In genomic region chr4:26032572-26033320, GRCh38 we compare ENCODE assay signal across 9 cellular contexts.
A peak's percentile ranks its signal among the peaks of the same experiment; 100 is the strongest.
DNase-seq lines count a peak whose midpoint lies in the region; ATAC-seq and TF ChIP-seq lines count a peak whose summit lies in the region.
"Had no signal": no experiment of that assay in that cellular context is flagged by ENCODE, and none has a peak within 500 bp of the region (broad histone marks: within the 10 kb centered on the region; RNA-seq: fewer than 3 reads in every experiment).

No MANE protein-coding gene starts in this region.

- no peak overlapping the region for H3K14ac ChIP-seq in mesenchymal stem cell (ENCODE audit: low read length in 2 of 2)

- no peak overlapping the region for H3K18ac ChIP-seq in mesenchymal stem cell (ENCODE audit: low read depth in 1 of 2, low read length in 2 of 2)

- H3K9ac ChIP-seq in mesenchymal stem cell (ENCODE audit: low read length) = peak overlapping the region; percentile 75

- no peak overlapping the region for H4K91ac ChIP-seq in mesenchymal stem cell (ENCODE audit: low read length)

- H4K8ac ChIP-seq in mesenchymal stem cell (ENCODE audit: low read length) = no peak overlapping the region

- no peak overlapping the region for H3K23ac ChIP-seq in mesenchymal stem cell (ENCODE audit: low read length in 2 of 2)

- no peak for TF ChIP-seq CTCF in brain microvascular endothelial cell (IDR thresholded peaks at IDR 0.05; ENCODE audit: low read depth, low read length, missing control alignments)

- H3K4me2 ChIP-seq in mesenchymal stem cell (ENCODE audit: low read length, poor library complexity, severe bottlenecking) = no peak overlapping the region

- H3K27ac ChIP-seq in ACC112 (ENCODE audit: low read depth, low read length) = peak overlapping the region; percentile 80
- H3K27ac ChIP-seq in brain microvascular endothelial cell = peak overlapping the region; percentile 62
- peak overlapping the region; percentile 75 for H3K27ac ChIP-seq in mesenchymal stem cell (ENCODE audit: low read length, poor library complexity, severe bottlenecking)

- no peak overlapping the region for H3K4ac ChIP-seq in mesenchymal stem cell (ENCODE audit: low read depth in 1 of 2, low read length in 2 of 2)

- H3K36me3 ChIP-seq in ACC112 (ENCODE audit: insufficient read depth, low read length) (no peaks in the 10 kb centered on the region), brain microvascular endothelial cell (replicated peaks) (no peaks in the 10 kb centered on the region), mesenchymal stem cell (ENCODE audit: control insufficient read depth in 1 of 2, insufficient read depth in 2 of 2, low read depth in 1 of 2, low read length in 2 of 2) (no peaks in the 10 kb centered on the region)

- no peaks in the 10 kb centered on the region for H3K79me1 ChIP-seq in mesenchymal stem cell (replicated peaks; ENCODE audit: low read length, poor library complexity, severe bottlenecking)

- no peak for ATAC-seq in HG02938 (IDR thresholded peaks at IDR 0.05; ENCODE audit: unreplicated experiment)

- no peaks in the 10 kb centered on the region for H3K27me3 ChIP-seq in ACC112 (ENCODE audit: insufficient read depth, low read length)
- H3K27me3 ChIP-seq in brain microvascular endothelial cell (replicated peaks) = no peaks in the 10 kb centered on the region
- H3K27me3 ChIP-seq in mesenchymal stem cell (ENCODE audit: control insufficient read depth in 1 of 2, insufficient read depth in 1 of 2, low read length in 2 of 2) = no peaks in the 10 kb centered on the region

- peak overlapping the region; percentile 92 for H2AFZ ChIP-seq in ACC112 (ENCODE audit: low read length, unreplicated experiment)
- H2AFZ ChIP-seq in mesenchymal stem cell (ENCODE audit: low read depth, low read length) = no peak overlapping the region

- in situ Hi-C loops in brain microvascular endothelial cell (cut with HindIII; ENCODE audit: low pct_ligation_motif_present, low sequenced_read_pairs) = no loop called here

- no peak overlapping the region for H2BK15ac ChIP-seq in mesenchymal stem cell (ENCODE audit: low read depth, poor library complexity, severe bottlenecking)

- H3K9me3 ChIP-seq in mesenchymal stem cell (ENCODE audit: control insufficient read depth, low read length) = no peaks in the 10 kb centered on the region

- H2BK120ac ChIP-seq in mesenchymal stem cell (ENCODE audit: low read depth, low read length) = no peak overlapping the region

- H3K79me2 ChIP-seq in ACC112 (ENCODE audit: control insufficient read depth, insufficient read depth, low read length, unreplicated experiment) = no peaks in the 10 kb centered on the region

- H2BK12ac ChIP-seq in mesenchymal stem cell (ENCODE audit: low read length in 2 of 2) = no peak overlapping the region

- no peak overlapping the region for H3K4me3 ChIP-seq in ACC112 (ENCODE audit: low read depth, low read length)
- H3K4me3 ChIP-seq in brain microvascular endothelial cell (ENCODE audit: low read depth, low read length) = no peak overlapping the region
- peak overlapping the region in 1 of 2 experiments; percentile 30 for H3K4me3 ChIP-seq in mesenchymal stem cell (ENCODE audit: insufficient read depth in 1 of 2, low read depth in 1 of 2, low read length in 2 of 2)

- no peak overlapping the region for H2BK5ac ChIP-seq in mesenchymal stem cell (ENCODE audit: low read depth, low read length, poor library complexity, severe bottlenecking)

- H3K4me1 ChIP-seq in ACC112 (ENCODE audit: control insufficient read depth, insufficient read depth, low read length, unreplicated experiment) (peaks cover 21% of the 10 kb centered on the region), mesenchymal stem cell (ENCODE audit: control insufficient read depth, insufficient read depth, low read depth, low read length) (peaks cover 19% of the 10 kb centered on the region)

- no peak overlapping the region for H2AK5ac ChIP-seq in mesenchymal stem cell (ENCODE audit: low read length, severe bottlenecking)

- DNase-seq in HS-5 (ENCODE audit: low read depth) = peak; percentile 61
- DNase-seq in brain microvascular endothelial cell = peak; percentile 78
- DNase-seq in mesenchymal stem cell = peak; percentile 70
- DNase-seq in cortex of kidney (lab: John Stamatoyannopoulos, UW) = no peak
- DNase-seq in NCI-H2107 (lab: John Stamatoyannopoulos, UW) = no peak
- DNase-seq in stimulated activated naive CD4-positive, alpha-beta T cell (lab: John Stamatoyannopoulos, UW) = no peak
- DNase-seq: NCI-H1436 treated with DMSO at 0.1 percent for 48 hours had no signal

- WGBS in mesenchymal stem cell = 42% methylated on average over 7 of the region's 7 CpGs

Comparison
In these comparisons a context has a peak if more than half of its experiments do, and no peak if none do; other contexts are left out.
1. DNase-seq: peak in HS-5 (single experiment), brain microvascular endothelial cell (single experiment) and mesenchymal stem cell (single experiment); none in cortex of kidney (single experiment), NCI-H2107 (single experiment) and stimulated activated naive CD4-positive, alpha-beta T cell (0 of 6).
2. Peak in every context shown above with its lines, with median percentiles within 50 percentile points of each other: H3K27ac ChIP-seq.